8 cellular contexts compared by ENCODE assay signal in the genomic region with DNA sequence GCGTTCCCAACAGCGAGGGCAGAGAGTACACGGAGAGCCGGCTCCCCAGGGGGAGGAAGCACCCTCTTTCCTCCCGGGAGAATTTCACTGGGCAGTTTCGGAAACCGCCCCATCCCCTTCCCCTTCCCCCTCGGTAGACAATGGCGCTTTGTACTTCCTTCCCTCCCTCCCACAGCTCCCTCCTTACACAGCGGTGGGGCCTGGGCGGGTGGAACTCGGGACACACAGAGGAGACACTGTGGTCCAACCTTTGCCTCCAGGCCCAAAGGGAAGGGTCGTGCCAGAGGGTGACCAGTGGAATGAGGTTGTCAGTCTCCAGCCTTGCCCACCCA.
DNase-seq lines count a peak whose midpoint lies in the region; ATAC-seq and TF ChIP-seq lines count a peak whose summit lies in the region.

No MANE protein-coding gene starts in this region.

- DNase-seq in head of caudate nucleus (peak; percentile 47 to 91 (median 80)), pons (ENCODE audit: low spot score) (peak; percentile 89), glomerular visceral epithelial cell (ENCODE audit: extremely low spot score) (no peak), NCI-H2171 (lab: John Stamatoyannopoulos, UW) (no peak)

- ATAC-seq in HG03159 (IDR thresholded peaks at IDR 0.05; ENCODE audit: unreplicated experiment) (no peak), GM21529 (IDR thresholded peaks at IDR 0.05; ENCODE audit: unreplicated experiment) (no peak)

- H3K4me3 ChIP-seq in GM12875 (ENCODE audit: low read depth, low read length) (peak overlapping the region; percentile 71), WI38 (ENCODE audit: low read depth, low read length) (peak overlapping the region; percentile 67)

- TF ChIP-seq CTCF in GM12875 (IDR thresholded peaks at IDR 0.05; ENCODE audit: borderline replicate concordance, insufficient read depth, low read depth, low read length), result no peak
- TF ChIP-seq CTCF in WI38 (IDR thresholded peaks at IDR 0.05; ENCODE audit: low read depth, low read length), result no peak

- intact Hi-C loops in head of caudate nucleus (cut with DNase I), result loop anchor here (1.0 to 5.0 kb wide), 2 partner anchors 22 to 138 kb away; partner anchors contain the start of gene SELENOM

Comparison
In these comparisons a context has a peak if more than half of its experiments do, and no peak if none do; other contexts are left out.
1. DNase-seq: peak in head of caudate nucleus (42 of 42) and pons (single experiment); none in glomerular visceral epithelial cell (single experiment) and NCI-H2171 (single experiment).